In genomic region chr15:74555192-74555591, GRCh38 we compare ENCODE assay signal across 24 cellular contexts.
"Had no signal": no experiment of that assay in that cellular context is flagged by ENCODE, and none has a peak within 500 bp of the region (broad histone marks: within the 10 kb centered on the region; RNA-seq: fewer than 3 reads in every experiment).

No MANE protein-coding gene starts in this region.

- H3K27ac Mint-ChIP-seq: nephron progenitor cell; stimulated activated naive CD8-positive, alpha-beta T cell treated with anti-CD3 and anti-CD28 coated beads, Interleukin-15, Interleukin-2, amounts not matched to agents 100 ng/mL and 50 ng/mL, for 24 hours had no signal

- H3K27ac ChIP-seq: coronary artery, esophagus squamous epithelium, lower lobe of right lung, prostate gland, skin epidermis, spleen, thoracic aorta, tibial nerve, upper lobe of left lung had no signal

- H3K4me1 ChIP-seq: esophagus squamous epithelium, lower lobe of right lung, prostate gland, tibial nerve, upper lobe of left lung had no signal

- H3K4me3 Mint-ChIP-seq: nephron progenitor cell; stimulated activated naive B cell treated with anti-CD40 and anti-IgM and Interleukin-4, amounts not matched to agents 10 μg/mL and 1 μg/mL and 100 μg/mL, for 72 hours; stimulated activated naive CD8-positive, alpha-beta T cell treated with anti-CD3 and anti-CD28 coated beads, Interleukin-15, Interleukin-2, amounts not matched to agents 100 ng/mL and 50 ng/mL, for 24 hours had no signal

- H3K9me3 ChIP-seq: esophagus squamous epithelium, lower lobe of right lung, prostate gland, spleen, thoracic aorta, tibial nerve, upper lobe of left lung had no signal

- H3K27me3 Mint-ChIP-seq: naive thymus-derived CD8-positive, alpha-beta T cell; stimulated activated naive B cell treated with anti-CD40 and anti-IgM and Interleukin-4, amounts not matched to agents 10 μg/mL and 1 μg/mL and 100 μg/mL, for 72 hours; stimulated activated naive CD8-positive, alpha-beta T cell treated with anti-CD3 and anti-CD28 coated beads, Interleukin-15, Interleukin-2, amounts not matched to agents 100 ng/mL and 50 ng/mL, for 24 hours had no signal

- H3K9me3 Mint-ChIP-seq: naive thymus-derived CD8-positive, alpha-beta T cell; stimulated activated naive CD8-positive, alpha-beta T cell treated with anti-CD3 and anti-CD28 coated beads, Interleukin-15, Interleukin-2, amounts not matched to agents 100 ng/mL and 50 ng/mL, for 24 hours had no signal

- DNase-seq: dermis blood vessel endothelial cell; effector memory CD4-positive, alpha-beta T cell; erythroblast; esophagus squamous epithelium; left ventricle myocardium superior; lower lobe of right lung; naive thymus-derived CD8-positive, alpha-beta T cell; nephron progenitor cell; nucleus accumbens; right cardiac atrium; spleen; stimulated activated CD4-positive, alpha-beta T cell treated with anti-CD3 and anti-CD28 coated beads, Interleukin-4, amount 100 ng/mL, for 4 hours; stimulated activated naive B cell treated with anti-CD40 and anti-IgM and Interleukin-4, amounts not matched to agents 10 μg/mL and 1 μg/mL and 100 μg/mL, for 72 hours; upper lobe of left lung had no signal

- H3K27me3 ChIP-seq: esophagus squamous epithelium, spleen, tibial nerve, upper lobe of left lung had no signal

- FAIRE-seq: endometrium, frontal cortex, keratinocyte, urothelium cell line had no signal

- H3K36me3 ChIP-seq: prostate gland had no signal

- ATAC-seq: left ventricle myocardium superior; lower lobe of right lung; naive thymus-derived CD8-positive, alpha-beta T cell; right cardiac atrium; stimulated activated naive B cell treated with anti-CD40 and anti-IgM and Interleukin-4, amounts not matched to agents 10 μg/mL and 1 μg/mL and 100 μg/mL, for 72 hours had no signal

- H3K4me3 ChIP-seq: coronary artery, esophagus squamous epithelium, lower lobe of right lung, prostate gland, skin epidermis, spleen, thoracic aorta, tibial nerve, upper lobe of left lung had no signal
